ENCODE assay signal across 24 cellular contexts in the genomic region with DNA sequence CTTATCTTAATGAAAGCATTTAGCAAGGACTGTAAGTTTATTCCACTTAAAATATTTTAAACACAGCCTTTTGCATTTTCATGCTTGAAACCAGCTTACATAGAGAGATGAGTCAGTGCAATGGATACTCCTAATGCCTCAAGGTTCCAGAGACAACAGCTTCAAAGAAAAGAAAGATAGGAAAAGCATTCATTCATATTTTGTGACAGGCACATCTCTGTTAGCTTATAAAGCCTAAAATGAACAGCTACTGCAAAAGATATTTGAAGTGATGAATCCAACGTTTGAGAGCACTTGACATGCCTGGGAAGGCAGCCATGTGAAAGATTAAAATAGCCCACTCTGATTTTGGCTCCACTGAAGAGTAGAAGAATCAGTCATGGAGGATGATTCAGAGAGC.
DNase-seq lines count a peak whose midpoint lies in the region; ATAC-seq and TF ChIP-seq lines count a peak whose summit lies in the region.
"Had no signal": no experiment of that assay in that cellular context is flagged by ENCODE, and none has a peak within 500 bp of the region (broad histone marks: within the 10 kb centered on the region; RNA-seq: fewer than 3 reads in every experiment).

No MANE protein-coding gene starts in this region.

- peak; percentile 75 to 98 (median 94) for ATAC-seq in heart right ventricle
- ATAC-seq: activated T-helper 17 cell treated with anti-CD3 and anti-CD28 coated beads, Interleukin-2, amount 50 U/mL, for 72 hours; left colon; psoas muscle had no signal

- intact Hi-C loops in heart right ventricle (cut with DNase I): no loop called here

- peak overlapping the region in 6 of 10 donors; percentile 46 to 79 (median 68) for H3K27ac ChIP-seq in heart right ventricle
- H3K27ac ChIP-seq: 22Rv1, KMS-11, neutrophil, psoas muscle, SK-N-MC, vagina had no signal

- no peaks in the 10 kb centered on the region for H3K36me3 ChIP-seq in heart right ventricle
- H3K36me3 ChIP-seq: neutrophil, vagina had no signal

- no peaks in the 10 kb centered on the region for H3K27me3 ChIP-seq in heart right ventricle
- H3K27me3 ChIP-seq: neutrophil, vagina had no signal

- 7 to 8% methylated on average over 1 of the region's 1 CpG for whole genome bisulfite sequencing in heart right ventricle, 2 donors

- no peak for TF ChIP-seq CTCF in heart right ventricle (IDR thresholded peaks at IDR 0.05)

- DNase-seq in NCI-H1105 treated with DMSO at 0.1 percent for 48 hours (lab: John Stamatoyannopoulos, UW) (peak; percentile 37), NCI-H1105 (lab: John Stamatoyannopoulos, UW) (no peak), NCI-H226 (peak; percentile 90), heart right ventricle (peak in 1 of 2 donors; percentile 43), pons (ENCODE audit: low spot score) (peak; percentile 24), cerebellum (ENCODE audit: low spot score) (no peak), SKM-1 (lab: John Stamatoyannopoulos, UW; ENCODE audit: unreplicated experiment) (no peak), NCI-H2029 treated with DMSO at 0.1 percent for 48 hours (lab: John Stamatoyannopoulos, UW) (no peak)
- DNase-seq: activated CD4-positive, alpha-beta memory T cell treated with anti-CD3 and anti-CD28 coated beads, Interleukin-2, amount 10 ng/mL, durations not matched to agents 7 days and 5 days; activated CD4-positive, alpha-beta T cell treated with anti-CD3 and anti-CD28 coated beads for 1 hour; activated naive CD4-positive, alpha-beta T cell treated with anti-CD3 and anti-CD28 coated beads, Interleukin-2, amount 50 U/mL, for 16 hours; CD4-positive, alpha-beta T cell; left colon; MV-4-11; NCI-H187 treated with DMSO at 0.1 percent for 48 hours; NCI-H2227 treated with DMSO at 0.1 percent for 48 hours; NCI-H748 treated with DMSO at 0.1 percent for 48 hours; psoas muscle had no signal

- peaks cover 0 to 10% (median 0%) of the 10 kb centered on the region in 9 donors for H3K4me1 ChIP-seq in heart right ventricle
- H3K4me1 ChIP-seq: psoas muscle, vagina had no signal

- H3K4me3 ChIP-seq in heart right ventricle: no peak overlapping the region
- H3K4me3 ChIP-seq: psoas muscle, SK-N-MC, vagina had no signal

- peaks cover 0 to 20% (median 6%) of the 10 kb centered on the region in 11 donors for H3K9me3 ChIP-seq in heart right ventricle
- H3K9me3 ChIP-seq: vagina had no signal

Comparison
In these comparisons a context has a peak if more than half of its experiments do, and no peak if none do; other contexts are left out.
1. DNase-seq: peak in NCI-H1105 treated with DMSO at 0.1 percent for 48 hours (single experiment), NCI-H226 (single experiment) and pons (single experiment); none in NCI-H1105 (single experiment), cerebellum (single experiment), SKM-1 (single experiment) and NCI-H2029 treated with DMSO at 0.1 percent for 48 hours (single experiment).